ENCODE assay signal across 8 cellular contexts in the genomic region with DNA sequence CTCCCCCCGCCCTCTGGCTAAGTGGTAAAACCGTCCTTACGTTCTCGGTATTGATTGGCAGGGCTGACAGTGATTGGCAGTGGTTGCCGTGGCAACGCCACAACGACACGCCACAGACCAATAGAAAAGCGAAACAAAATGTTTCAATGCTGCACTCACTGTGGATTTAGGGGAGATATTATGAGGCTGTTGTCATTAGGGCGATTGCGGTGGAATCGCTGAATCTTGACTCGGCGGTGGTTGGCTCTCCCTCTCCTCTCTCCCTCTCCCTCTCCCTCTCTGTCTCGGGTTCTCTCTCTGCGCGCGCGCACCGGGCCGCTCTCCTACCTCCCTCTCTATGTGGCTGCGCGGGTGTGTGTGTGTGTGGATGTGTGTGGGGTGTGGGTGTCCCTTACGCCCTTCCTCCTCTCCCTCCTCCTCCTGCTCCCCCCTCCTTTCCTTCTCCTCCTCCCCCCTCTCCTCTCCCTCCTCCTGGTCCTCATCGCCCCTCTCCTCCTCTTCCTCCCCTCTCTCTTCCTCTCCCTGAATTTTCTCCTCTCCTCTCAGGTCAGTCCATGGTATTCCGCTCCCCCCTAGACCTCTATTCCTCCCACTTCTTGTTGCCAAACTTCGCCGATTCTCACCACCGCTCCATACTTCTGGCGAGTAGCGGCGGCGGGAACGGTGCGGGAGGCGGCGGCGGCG. TPM values are rescaled to one million over a fixed set of nuclear protein-coding genes. Genes with fewer than 3 reads are reported as not detected.
DNase-seq lines count a peak whose midpoint lies in the region; ATAC-seq lines count a peak whose summit lies in the region.

A gene (plus strand): TSS at position 152 of the 684 bp plus-strand sequence. CDS start 403 bp downstream, at position 555.

- DNase-seq in DMS53 treated with DMSO at 0.1 percent for 48 hours (lab: John Stamatoyannopoulos, UW; ENCODE audit: unreplicated experiment) = peak; percentile 58
- DNase-seq in NCI-H128 (lab: John Stamatoyannopoulos, UW; ENCODE audit: unreplicated experiment) = peak; percentile 53
- peak; percentile 61 for DNase-seq in activated naive CD4-positive, alpha-beta T cell treated with anti-CD3 and anti-CD28 coated beads, Interleukin-2, amount 10 ng/mL, durations not matched to agents 7 days and 5 days
- DNase-seq in immature natural killer cell = peak; percentile 14 to 35 (median 35)
- DNase-seq in stimulated activated CD8-positive, alpha-beta memory T cell treated with anti-CD3 and anti-CD28 coated beads, Interleukin-15, amount 100 ng/mL, for 48 hours (ENCODE audit: low read depth in 2 of 2) = peak; percentile 27 to 38
- DNase-seq in NCI-H2029 (lab: John Stamatoyannopoulos, UW) = no peak

- H3K4me1 Mint-ChIP-seq in activated naive CD4-positive, alpha-beta T cell treated with anti-CD3 and anti-CD28 coated beads, Interleukin-2, amount 10 ng/mL, durations not matched to agents 7 days and 5 days = peaks cover 31% of the 10 kb centered on the region
- H3K4me1 Mint-ChIP-seq in immature natural killer cell = peaks cover 26 to 32% of the 10 kb centered on the region in 2 donors

- H3K4me3 Mint-ChIP-seq in activated naive CD4-positive, alpha-beta T cell treated with anti-CD3 and anti-CD28 coated beads, Interleukin-2, amount 10 ng/mL, durations not matched to agents 7 days and 5 days = peak within 1 kb of the TSS; percentile 70
- H3K4me3 Mint-ChIP-seq in immature natural killer cell = peak within 1 kb of the TSS; percentile 79 to 83 (median 83)

- no peaks in the 10 kb centered on the region for H3K9me3 Mint-ChIP-seq in activated naive CD4-positive, alpha-beta T cell treated with anti-CD3 and anti-CD28 coated beads, Interleukin-2, amount 10 ng/mL, durations not matched to agents 7 days and 5 days
- H3K9me3 Mint-ChIP-seq in immature natural killer cell = peaks cover 0 to 8% (median 0%) of the 10 kb centered on the region in 6 donors

- ATAC-seq in GM19452 (IDR thresholded peaks at IDR 0.05; ENCODE audit: unreplicated experiment) = peak; percentile 65
- no peak for ATAC-seq in HG03571 (IDR thresholded peaks at IDR 0.05; ENCODE audit: unreplicated experiment)

- H3K27ac Mint-ChIP-seq in activated naive CD4-positive, alpha-beta T cell treated with anti-CD3 and anti-CD28 coated beads, Interleukin-2, amount 10 ng/mL, durations not matched to agents 7 days and 5 days = peak within 1 kb of the TSS; percentile 67
- H3K27ac Mint-ChIP-seq in immature natural killer cell = no peak within 1 kb of the TSS

- CTCF ChIA-PET in activated naive CD4-positive, alpha-beta T cell treated with anti-CD3 and anti-CD28 coated beads, Interleukin-2, amount 10 ng/mL, durations not matched to agents 7 days and 5 days (lab: Charles Lee) = no interaction called here

- no peaks in the 10 kb centered on the region for H3K36me3 Mint-ChIP-seq in activated naive CD4-positive, alpha-beta T cell treated with anti-CD3 and anti-CD28 coated beads, Interleukin-2, amount 10 ng/mL, durations not matched to agents 7 days and 5 days
- peaks cover 0 to 4% (median 0%) of the 10 kb centered on the region in 3 donors for H3K36me3 Mint-ChIP-seq in immature natural killer cell

- H3K27me3 Mint-ChIP-seq in activated naive CD4-positive, alpha-beta T cell treated with anti-CD3 and anti-CD28 coated beads, Interleukin-2, amount 10 ng/mL, durations not matched to agents 7 days and 5 days = peaks cover 100% of the 10 kb centered on the region
- H3K27me3 Mint-ChIP-seq in immature natural killer cell (ENCODE audit: low read depth in 3 of 3) = peaks cover 21 to 44% (median 31%) of the 10 kb centered on the region in 3 donors

RNA-seq across cellular contexts. Expression of the gene that starts here (rescaled TPM):
- not detected for polyA plus RNA-seq in immature natural killer cell

Comparison
In these comparisons a context has a peak if more than half of its experiments do, and no peak if none do; other contexts are left out.
1. Peak in DNase-seq in immature natural killer cell; RNA of the gene not detected or under 1 TPM.